7 cellular contexts compared by ENCODE assay signal in genomic region chr18:3597978-3598365, GRCh38.
A peak's percentile ranks its signal among the peaks of the same experiment; 100 is the strongest.
DNase-seq lines count a peak whose midpoint lies in the region; TF ChIP-seq lines count a peak whose summit lies in the region.
"Not testable (repeated sequence)": the region's sequence is repeated elsewhere in the genome, so short reads cannot be mapped to it uniquely, and the experiment has no call there.

No MANE protein-coding gene starts in this region.

- CTCF ChIA-PET in activated naive CD4-positive, alpha-beta T cell treated with anti-CD3 and anti-CD28 coated beads, Interleukin-2, amount 10 ng/mL, durations not matched to agents 7 days and 5 days (lab: Charles Lee), result interaction anchor here (0.9 kb wide), 1 partner anchor 69 kb away, joined by 3 read pairs; no protein-coding TSS in a partner anchor

- not testable (repeated sequence) for H3K27me3 Mint-ChIP-seq in HFFc6 (ENCODE audit: insufficient read depth); activated naive CD4-positive, alpha-beta T cell treated with anti-CD3 and anti-CD28 coated beads, Interleukin-2, amount 10 ng/mL, durations not matched to agents 7 days and 5 days; nephron progenitor cell (ENCODE audit: low read depth, poor library complexity)

- H3K27me3 ChIP-seq in left ventricle myocardium inferior (ENCODE audit: low read depth); spleen (replicated peaks in 1 of 7): not testable (repeated sequence)

- not testable (repeated sequence) for H3K36me3 ChIP-seq in left ventricle myocardium inferior
- peaks cover 0 to 21% (median 0%) of the 10 kb centered on the region in 6 donors for H3K36me3 ChIP-seq in spleen

- H3K9me3 ChIP-seq in left ventricle myocardium inferior (replicated peaks); spleen: not testable (repeated sequence)

- TF ChIP-seq CTCF in HFFc6 (IDR thresholded peaks at IDR 0.05); VCaP (conservative IDR thresholded peaks at IDR 0.05); left ventricle myocardium inferior (IDR thresholded peaks at IDR 0.05; ENCODE audit: borderline replicate concordance); nephron progenitor cell (IDR thresholded peaks at IDR 0.05); spleen (IDR thresholded peaks at IDR 0.05 in 8 of 11, conservative IDR thresholded peaks at IDR 0.05 in 3 of 11): not testable (repeated sequence)

- H3K4me3 Mint-ChIP-seq in HFFc6, nephron progenitor cell: not testable (repeated sequence)
- H3K4me3 Mint-ChIP-seq in activated naive CD4-positive, alpha-beta T cell treated with anti-CD3 and anti-CD28 coated beads, Interleukin-2, amount 10 ng/mL, durations not matched to agents 7 days and 5 days, result peak overlapping the region; percentile 18

- H3K4me1 ChIP-seq in left ventricle myocardium inferior (peaks cover 58% of the 10 kb centered on the region), spleen (peaks cover 39 to 75% (median 63%) of the 10 kb centered on the region in 6 donors)

- not testable (repeated sequence) for TF ChIP-seq POLR2A in spleen (IDR thresholded peaks at IDR 0.05)

- WGBS in spleen, 5 donors, result 69 to 86% (median 78%) methylated on average over 10 of the region's 10 CpGs

- peak overlapping the region; percentile 86 for H3K27ac ChIP-seq in VCaP
- peak overlapping the region; percentile 99 for H3K27ac ChIP-seq in cingulate gyrus (ENCODE audit: low read depth, low read length)
- H3K27ac ChIP-seq in left ventricle myocardium inferior (replicated peaks), result peak overlapping the region; percentile 99
- peak overlapping the region in 7 of 8 donors; percentile 94 to 98 (median 96) for H3K27ac ChIP-seq in spleen

- not testable (repeated sequence) for H3K4me3 ChIP-seq in left ventricle myocardium inferior
- peak overlapping the region in 1 of 8 donors; percentile 75 for H3K4me3 ChIP-seq in spleen

- not testable (repeated sequence) for DNase-seq in HFFc6; activated naive CD4-positive, alpha-beta T cell treated with anti-CD3 and anti-CD28 coated beads, Interleukin-2, amount 10 ng/mL, durations not matched to agents 7 days and 5 days; left ventricle myocardium inferior; nephron progenitor cell; spleen

- not testable (repeated sequence) for H3K36me3 Mint-ChIP-seq in HFFc6 (ENCODE audit: low read depth); nephron progenitor cell (ENCODE audit: low read depth)
- peaks cover 38% of the 10 kb centered on the region for H3K36me3 Mint-ChIP-seq in activated naive CD4-positive, alpha-beta T cell treated with anti-CD3 and anti-CD28 coated beads, Interleukin-2, amount 10 ng/mL, durations not matched to agents 7 days and 5 days

- not testable (repeated sequence) for H3K9me3 Mint-ChIP-seq in HFFc6; activated naive CD4-positive, alpha-beta T cell treated with anti-CD3 and anti-CD28 coated beads, Interleukin-2, amount 10 ng/mL, durations not matched to agents 7 days and 5 days; nephron progenitor cell

- peak overlapping the region; percentile 99 for H3K27ac Mint-ChIP-seq in HFFc6
- H3K27ac Mint-ChIP-seq in activated naive CD4-positive, alpha-beta T cell treated with anti-CD3 and anti-CD28 coated beads, Interleukin-2, amount 10 ng/mL, durations not matched to agents 7 days and 5 days, result peak overlapping the region; percentile 75
- H3K27ac Mint-ChIP-seq in nephron progenitor cell, result peak overlapping the region; percentile 58

- intact Hi-C loops in left ventricle myocardium inferior (cut with micrococcal nuclease); spleen (cut with DNase I; ENCODE audit: low total_unique reads): not testable (repeated sequence)

- H3K4me1 Mint-ChIP-seq in HFFc6 (ENCODE audit: low read depth) (peaks cover 45% of the 10 kb centered on the region), nephron progenitor cell (peaks cover 49% of the 10 kb centered on the region)
- peaks cover 58% of the 10 kb centered on the region for H3K4me1 Mint-ChIP-seq in activated naive CD4-positive, alpha-beta T cell treated with anti-CD3 and anti-CD28 coated beads, Interleukin-2, amount 10 ng/mL, durations not matched to agents 7 days and 5 days
